ENCODE assay signal across 8 cellular contexts in genomic region chr11:2699531-2700414, GRCh38. TPM values are rescaled to one million over a fixed set of nuclear protein-coding genes. Genes with fewer than 3 reads are reported as not detected.
A peak's percentile ranks its signal among the peaks of the same experiment; 100 is the strongest.
DNase-seq lines count a peak whose midpoint lies in the region; ATAC-seq and TF ChIP-seq lines count a peak whose summit lies in the region.

Gene KCNQ1OT1 (minus strand): TSS chr11:2699994.

- peak within 1 kb of the TSS; percentile 52 for H3K27ac ChIP-seq in AG04450 (ENCODE audit: low read depth, low read length)

- CTCF ChIA-PET in AG04450 (lab: Charles Lee), result no interaction called here

- H3K9me3 ChIP-seq in AG04450 (ENCODE audit: control insufficient read depth, insufficient read depth, low read length), result peaks cover 12% of the 10 kb centered on the region

- H3K4me3 ChIP-seq in AG04450 (ENCODE audit: low read depth, low read length) (peak within 1 kb of the TSS; percentile 61), kidney epithelial cell (ENCODE audit: low read depth, low read length) (peak within 1 kb of the TSS; percentile 83)

- ATAC-seq in GM18873 (IDR thresholded peaks at IDR 0.05; ENCODE audit: low FRiP score, unreplicated experiment) (peak; percentile 87), HG03135 (IDR thresholded peaks at IDR 0.05; ENCODE audit: unreplicated experiment) (peak; percentile 88)
- peak; percentile 98 for ATAC-seq in activated CD4-positive, CD25-positive, alpha-beta regulatory T cell treated with anti-CD3 and anti-CD28 coated beads, Interleukin-2, amount 50 U/mL, for 24 hours

- TF ChIP-seq CTCF in AG04450 (IDR thresholded peaks at IDR 0.05; ENCODE audit: low read depth, low read length) (no peak), kidney epithelial cell (IDR thresholded peaks at IDR 0.05; ENCODE audit: insufficient read depth, low read length, poor library complexity, severe bottlenecking) (no peak)

- POLR2A ChIA-PET in AG04450 (lab: Yijun Ruan, JAX), result interaction anchor here (0.6 to 1.6 kb wide), 15 partner anchors 8 to 974 kb away, joined by 3 to 10 read pairs (median 5); partner anchors contain the start of gene CDKN1C

- DNase-seq in AG04450 (ENCODE audit: low read depth, low spot score), result peak; percentile 78
- peak; percentile 89 for DNase-seq in NCI-H2227 treated with DMSO at 0.1 percent for 48 hours (lab: John Stamatoyannopoulos, UW)
- peak; percentile 93 for DNase-seq in cerebellar cortex (ENCODE audit: low spot score)
- peak; percentile 60 for DNase-seq in kidney epithelial cell (ENCODE audit: low read depth)
- DNase-seq in stimulated activated CD4-positive, alpha-beta T cell treated with anti-CD3 and anti-CD28 coated beads, Interleukin-15, amount 100 ng/mL, for 1 hour (ENCODE audit: low read depth in 1 of 2, low spot score in 1 of 2), result peak; percentile 71 to 74

- H3K27me3 ChIP-seq in AG04450 (ENCODE audit: control insufficient read depth, insufficient read depth, low read length) (peaks cover 9% of the 10 kb centered on the region), kidney epithelial cell (ENCODE audit: control insufficient read depth, insufficient read depth, low read length) (no peaks in the 10 kb centered on the region)

- H3K36me3 ChIP-seq in kidney epithelial cell (ENCODE audit: control insufficient read depth, insufficient read depth, low read length), result no peaks in the 10 kb centered on the region

RNA-seq across cellular contexts. Expression of gene KCNQ1OT1, which starts in this region (rescaled TPM):
- polyA plus RNA-seq in AG04450 (2011; rRNA removed), result 0.33 and 0.42 TPM in 2 replicates
- 6.8 and 7.1 TPM in 2 replicates for polyA minus RNA-seq in AG04450 (2011; rRNA and poly(A)+ RNA removed)
- total RNA-seq in kidney epithelial cell, result 0.48 and 0.54 TPM in 2 replicates

Comparison
In these comparisons a context has a peak if more than half of its experiments do, and no peak if none do; other contexts are left out.
1. Peak in every context shown above with its lines: DNase-seq, ATAC-seq, H3K4me3 ChIP-seq and H3K27ac ChIP-seq.
2. Peak in DNase-seq and H3K4me3 ChIP-seq in kidney epithelial cell; RNA of the gene not detected or under 1 TPM.